In the genomic region with DNA sequence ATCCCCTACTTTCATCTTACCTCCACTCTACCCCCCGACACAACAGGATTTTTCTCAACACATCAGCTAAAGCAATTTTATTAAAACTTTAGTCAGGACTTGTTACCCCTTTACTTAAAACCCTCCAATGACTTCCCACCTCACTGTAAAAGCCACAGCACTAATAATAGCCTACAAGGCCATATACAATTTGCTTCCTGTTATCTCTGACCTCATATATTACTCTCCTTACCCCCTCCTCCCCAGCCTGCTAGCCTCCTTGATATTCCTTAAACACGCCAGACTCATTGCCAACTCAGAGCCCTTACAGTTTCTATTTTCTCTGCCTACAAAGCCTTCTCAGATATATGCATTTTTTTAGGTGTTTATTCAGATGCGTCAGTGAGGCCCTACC, we compare ENCODE assay signal across 13 cellular contexts. TPM values are rescaled to one million over a fixed set of nuclear protein-coding genes. Genes with fewer than 3 reads are reported as not detected.
DNase-seq lines count a peak whose midpoint lies in the region; ATAC-seq, FAIRE-seq and TF ChIP-seq lines count a peak whose summit lies in the region.
"Had no signal": no experiment of that assay in that cellular context is flagged by ENCODE, and none has a peak within 500 bp of the region (broad histone marks: within the 10 kb centered on the region; RNA-seq: fewer than 3 reads in every experiment).

No MANE protein-coding gene starts in this region.

- peaks cover 9% of the 10 kb centered on the region; the same call in 1 of the 2 replicates for H3K4me1 ChIP-seq in GM12878 (ENCODE audit: control insufficient read depth, insufficient read depth, low read length)

- FAIRE-seq in GM12878 (lab: Jason Lieb, UNC): no peak
- FAIRE-seq: G401.6, urothelium cell line had no signal

- SMC1A ChIA-PET in GM12878 (lab: Charles Lee; ENCODE audit: uncharacterized antibody, unreplicated experiment): interaction anchor here (0.6 to 3.5 kb wide), 16 partner anchors 10 to 236 kb away, joined by 3 to 34 read pairs (median 4); no protein-coding TSS in a partner anchor

- H3K4me3 ChIP-seq in GM12878: no peak overlapping the region

- no peak for DNase-seq in GM12878 (ENCODE audit: low read depth, low spot score)
- DNase-seq in anterior cingulate cortex (lab: John Stamatoyannopoulos, UW): no peak
- no peak for DNase-seq in NCI-H510A treated with DMSO at 0.1 percent for 48 hours (lab: John Stamatoyannopoulos, UW)
- no peak for DNase-seq in stimulated activated CD4-positive, alpha-beta T cell treated with anti-CD3 and anti-CD28 coated beads, Interleukin-12 subunit alpha, Interleukin-12 subunit beta, amount 100 ng/mL, for 4 hours
- no peak for DNase-seq in HCEC 1CT
- DNase-seq: stimulated activated CD4-positive, alpha-beta T cell treated with anti-CD3 and anti-CD28 coated beads, Interleukin-15, amount 100 ng/mL, for 24 hours; stimulated activated CD8-positive, alpha-beta memory T cell treated with anti-CD3 and anti-CD28 coated beads, Interleukin-4, amount 100 ng/mL, for 48 hours had no signal

- H3K27ac ChIP-seq in GM12878 (ENCODE audit: control insufficient read depth, insufficient read depth): peak overlapping the region; percentile 14; the same call in 1 of the 2 replicates

- H3K9ac ChIP-seq in GM12878 (ENCODE audit: control insufficient read depth, insufficient read depth, low read length): no peak overlapping the region

- no peak for TF ChIP-seq RAD21 in GM12878 (IDR thresholded peaks at IDR 0.05; ENCODE audit: insufficient read depth, low read depth, low read length)

- H3K36me3 ChIP-seq in GM12878 (ENCODE audit: control insufficient read depth in 2 of 2, insufficient read depth in 2 of 2, low read length in 1 of 2): peaks cover 0 to under 1% of the 10 kb centered on the region in 2 experiments; a peak in 1 of 4 replicates

- no TSS peak for BruUV-seq in GM12878 (replicated peaks; lab: Mats Ljungman, UMichigan)

- WGBS in GM12878 (ENCODE audit: insufficient coverage, insufficient replicate concordance, low lambda C conversion rate, missing lambda C conversion rate): 95% methylated on average over 3 of the region's 3 CpGs

- no peak for TF ChIP-seq EP300 in GM12878 (IDR thresholded peaks at IDR 0.05; ENCODE audit: borderline replicate concordance in 1 of 2, control insufficient read depth in 1 of 2, low read depth in 2 of 2, low read length in 2 of 2)

- peak overlapping the region; percentile 20; the same call in 1 of the 2 replicates for H2AFZ ChIP-seq in GM12878 (ENCODE audit: control insufficient read depth, low read depth, low read length)

- TF ChIP-seq CTCF in GM12878 (IDR thresholded peaks at IDR 0.05 in 2 of 3, conservative IDR thresholded peaks at IDR 0.05 in 1 of 3; ENCODE audit: control insufficient read depth in 2 of 3, extremely low read depth in 1 of 3, insufficient read depth in 1 of 3, low read depth in 3 of 3, low read length in 3 of 3): no peak

- peak; percentile 24 for ATAC-seq in GM18867 (IDR thresholded peaks at IDR 0.05; ENCODE audit: unreplicated experiment)
- peak; percentile 14 for ATAC-seq in GM21515 (IDR thresholded peaks at IDR 0.05; ENCODE audit: unreplicated experiment)
- ATAC-seq in HG03175 (IDR thresholded peaks at IDR 0.05; ENCODE audit: unreplicated experiment): peak; percentile 26
- peak; percentile 63 for ATAC-seq in GM12878
- ATAC-seq: Panc1 had no signal

- CTCF ChIA-PET in GM12878 (lab: Yijun Ruan, JAX): interaction anchor here (0.5 to 2.1 kb wide), 3 partner anchors 16 to 242 kb away, joined by 3 to 8 read pairs (median 3); no protein-coding TSS in a partner anchor

- no peaks in the 10 kb centered on the region for H3K79me2 ChIP-seq in GM12878 (ENCODE audit: control insufficient read depth, insufficient read depth, low read length)

- no peaks in the 10 kb centered on the region for H3K9me3 ChIP-seq in GM12878 (replicated peaks; ENCODE audit: control insufficient read depth, insufficient read depth, low read length)

- TF ChIP-seq POLR2A in GM12878 (IDR thresholded peaks at IDR 0.05; ENCODE audit: low read depth, low read length): no peak

- H3K27me3 ChIP-seq in GM12878 (replicated peaks in 1 of 2; ENCODE audit: control insufficient read depth in 2 of 2, insufficient read depth in 2 of 2, low read length in 1 of 2): no peaks in the 10 kb centered on the region

- RAD21 ChIA-PET in GM12878 (lab: Charles Lee; ENCODE audit: unreplicated experiment): interaction anchor here (0.9 to 2.7 kb wide), 8 partner anchors 10 to 210 kb away, joined by 3 to 20 read pairs (median 4); no protein-coding TSS in a partner anchor

- POLR2A ChIA-PET in GM12878 (lab: Charles Lee): interaction anchor here (1.1 to 1.2 kb wide), 4 partner anchors 10 to 128 kb away, joined by 3 to 5 read pairs (median 4); no protein-coding TSS in a partner anchor

- intact Hi-C loops in GM12878 (cut with micrococcal nuclease; ENCODE audit: unreplicated experiment): no loop called here

- peak overlapping the region; percentile 36; the same call in 1 of the 2 replicates for H3K4me2 ChIP-seq in GM12878 (ENCODE audit: control insufficient read depth, insufficient read depth)

- H4K20me1 ChIP-seq in GM12878 (ENCODE audit: control insufficient read depth, insufficient read depth): no peaks in the 10 kb centered on the region

- in situ Hi-C loops in GM12878 (cut with MboI): no loop called here

TF ChIP-seq in GM12878, 131 proteins besides CTCF, POLR2A, EP300 and RAD21 (continues in another document):
- TF ChIP-seq SUPT20H (IDR thresholded peaks at IDR 0.05; ENCODE audit: borderline replicate concordance, control insufficient read depth, low read depth, low read length) (no peak), YY1 (IDR thresholded peaks at IDR 0.05; ENCODE audit: low read depth, low read length) (no peak), MYC (IDR thresholded peaks at IDR 0.05; ENCODE audit: insufficient read depth, insufficient read length, insufficient replicate concordance, low read length, severe bottlenecking) (no peak), SUZ12 (IDR thresholded peaks at IDR 0.05; ENCODE audit: unreplicated experiment) (no peak), NRF1 (conservative IDR thresholded peaks at IDR 0.05; ENCODE audit: low read depth, low read length) (no peak), SPI1 (IDR thresholded peaks at IDR 0.05; ENCODE audit: borderline replicate concordance, insufficient read depth, low read depth, low read length) (no peak), ATF7 (IDR thresholded peaks at IDR 0.05; ENCODE audit: low read depth) (peak; percentile 74), CEBPB (IDR thresholded peaks at IDR 0.05; ENCODE audit: borderline replicate concordance in 1 of 2, low read depth in 2 of 2, low read length in 2 of 2) (0 out of 4 replicates have a peak, but pooled peaks of 1 of the 2 experiments have one; percentile 1)
- TF ChIP-seq, protein P1, sequence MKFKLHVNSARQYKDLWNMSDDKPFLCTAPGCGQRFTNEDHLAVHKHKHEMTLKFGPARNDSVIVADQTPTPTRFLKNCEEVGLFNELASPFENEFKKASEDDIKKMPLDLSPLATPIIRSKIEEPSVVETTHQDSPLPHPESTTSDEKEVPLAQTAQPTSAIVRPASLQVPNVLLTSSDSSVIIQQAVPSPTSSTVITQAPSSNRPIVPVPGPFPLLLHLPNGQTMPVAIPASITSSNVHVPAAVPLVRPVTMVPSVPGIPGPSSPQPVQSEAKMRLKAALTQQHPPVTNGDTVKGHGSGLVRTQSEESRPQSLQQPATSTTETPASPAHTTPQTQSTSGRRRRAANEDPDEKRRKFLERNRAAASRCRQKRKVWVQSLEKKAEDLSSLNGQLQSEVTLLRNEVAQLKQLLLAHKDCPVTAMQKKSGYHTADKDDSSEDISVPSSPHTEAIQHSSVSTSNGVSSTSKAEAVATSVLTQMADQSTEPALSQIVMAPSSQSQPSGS (IDR thresholded peaks at IDR 0.05; ENCODE audit: low read length): 0 out of 2 replicates have a peak, but pooled peaks have one; percentile 7
- TF ChIP-seq, protein P2, sequence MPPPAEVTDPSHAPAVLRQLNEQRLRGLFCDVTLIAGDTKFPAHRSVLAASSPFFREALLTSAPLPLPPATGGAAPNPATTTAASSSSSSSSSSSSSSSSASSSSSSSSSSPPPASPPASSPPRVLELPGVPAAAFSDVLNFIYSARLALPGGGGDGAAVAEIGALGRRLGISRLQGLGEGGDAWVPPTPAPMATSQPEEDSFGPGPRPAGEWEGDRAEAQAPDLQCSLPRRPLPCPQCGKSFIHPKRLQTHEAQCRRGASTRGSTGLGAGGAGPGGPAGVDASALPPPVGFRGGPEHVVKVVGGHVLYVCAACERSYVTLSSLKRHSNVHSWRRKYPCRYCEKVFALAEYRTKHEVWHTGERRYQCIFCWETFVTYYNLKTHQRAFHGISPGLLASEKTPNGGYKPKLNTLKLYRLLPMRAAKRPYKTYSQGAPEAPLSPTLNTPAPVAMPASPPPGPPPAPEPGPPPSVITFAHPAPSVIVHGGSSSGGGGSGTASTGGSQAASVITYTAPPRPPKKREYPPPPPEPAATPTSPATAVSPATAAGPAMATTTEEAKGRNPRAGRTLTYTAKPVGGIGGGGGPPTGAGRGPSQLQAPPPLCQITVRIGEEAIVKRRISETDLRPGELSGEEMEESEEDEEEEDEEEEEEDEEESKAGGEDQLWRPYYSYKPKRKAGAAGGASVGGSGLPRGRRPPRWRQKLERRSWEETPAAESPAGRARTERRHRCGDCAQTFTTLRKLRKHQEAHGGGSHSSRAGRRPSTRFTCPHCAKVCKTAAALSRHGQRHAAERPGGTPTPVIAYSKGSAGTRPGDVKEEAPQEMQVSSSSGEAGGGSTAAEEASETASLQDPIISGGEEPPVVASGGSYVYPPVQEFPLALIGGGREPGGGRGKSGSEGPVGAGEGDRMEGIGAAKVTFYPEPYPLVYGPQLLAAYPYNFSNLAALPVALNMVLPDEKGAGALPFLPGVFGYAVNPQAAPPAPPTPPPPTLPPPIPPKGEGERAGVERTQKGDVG (CRISPR knock-in tag; IDR thresholded peaks at IDR 0.05): no peak

RNA-seq across cellular contexts. Expression of a gene that starts 54.4 kb away (rescaled TPM):
- total RNA-seq in GM12878 (2013; cell fraction: nucleolus; rRNA removed): 23.2 and 23.6 TPM in 2 replicates
- total RNA-seq in GM12878 (2014; rRNA removed): 20.9 and 24.2 TPM in 2 replicates
- 30.8 and 31.4 TPM in 2 replicates for total RNA-seq in GM12878 (2014; rRNA removed; fragmentation: Illumina TruSeq; extraction: Trizol)
- 45.9 and 48.2 TPM in 2 replicates for total RNA-seq in GM12878 (2021)
- 11.8 TPM for polyA plus RNA-seq in GM12878 (2011; ENCODE audit: low read depth)
- 28.9 and 48.9 TPM in 2 replicates for polyA plus RNA-seq in GM12878 (2011; rRNA removed)
- 4.7 and 5.7 TPM in 2 replicates for polyA plus RNA-seq in GM12878 (2011; cell fraction: cytosol; rRNA removed)
- 7.0 and 9.6 TPM in 2 replicates for polyA plus RNA-seq in GM12878 (2011; cell fraction: nucleus; rRNA removed)
- 12.0 and 13.1 TPM in 2 replicates for polyA plus RNA-seq in GM12878 (2012)
- 30.8 and 36.2 TPM in 2 replicates for polyA plus RNA-seq in GM12878 (2014; fragmentation: Illumina TruSeq; extraction: Trizol)
- polyA plus RNA-seq in GM12878 (2014; fragmentation: Nextera tagmentation; extraction: Ambion mirVana): 10 to 100 TPM; 19.8 to 47.4 TPM
- polyA plus RNA-seq in GM12878 (2014; rRNA removed): 19.5 and 21.3 TPM in 2 replicates
- polyA plus RNA-seq in GM12878 (2016; fragmentation: Nextera tagmentation; extraction: Ambion mirVana): 10 to 100 TPM; 36.4 to 43.0 TPM
- polyA minus RNA-seq in GM12878 (2011; rRNA and poly(A)+ RNA removed): 15.0 and 46.0 TPM in 2 replicates
- polyA minus RNA-seq in GM12878 (2011; cell fraction: cytosol; rRNA and poly(A)+ RNA removed): 11.2 and 13.9 TPM in 2 replicates
- polyA minus RNA-seq in GM12878 (2011; cell fraction: nucleus; rRNA and poly(A)+ RNA removed): 5.6 and 9.3 TPM in 2 replicates
